In genomic region chr13:30466358-30466714, GRCh38 we compare ENCODE assay signal across 8 cellular contexts. TPM values are rescaled to one million over a fixed set of nuclear protein-coding genes. Genes with fewer than 3 reads are reported as not detected.
DNase-seq lines count a peak whose midpoint lies in the region; ATAC-seq, FAIRE-seq and TF ChIP-seq lines count a peak whose summit lies in the region.

No MANE protein-coding gene starts in this region.

- peak overlapping the region; percentile 98 for H3K27ac ChIP-seq in C4-2B

- POLR2A ChIA-PET in HEK293T (lab: Yijun Ruan, JAX) = interaction anchor here (1.0 to 3.5 kb wide), 3 partner anchors 65 to 159 kb away, joined by 3 to 10 read pairs (median 3); partner anchors contain the start of genes KATNAL1 and USPL1
- POLR2A ChIA-PET in WTC11 (lab: Charles Lee) = interaction anchor here (0.7 to 2.1 kb wide), 10 partner anchors 11 to 334 kb away, joined by 3 to 13 read pairs (median 3); partner anchors contain the start of gene UBE2L5

- H3K27me3 Mint-ChIP-seq in WTC11 (ENCODE audit: low read depth) = peaks cover 3% of the 10 kb centered on the region; the same call in 1 of the 2 replicates

- H3K4me3 Mint-ChIP-seq in WTC11 = peak overlapping the region; percentile 83

- CTCF ChIA-PET in HEK293T (lab: Yijun Ruan, JAX) (no interaction called here), WTC11 (lab: Charles Lee) (interaction anchor here (1.4 kb wide), 2 partner anchors 13 to 578 kb away, joined by 3 read pairs; no protein-coding TSS in a partner anchor)

- DNase-seq in HEK293T (ENCODE audit: extremely low spot score) (no peak), WTC11 (ENCODE audit: low spot score) (no peak), kidney epithelial cell (ENCODE audit: low read depth) (no peak), inferior parietal cortex (ENCODE audit: extremely low spot score) (no peak), activated gamma-delta T cell treated with Interleukin-2 at 50 U/mL for 16 hours (no peak), NCI-H1105 treated with DMSO at 0.1 percent for 48 hours (lab: John Stamatoyannopoulos, UW) (no peak), frontal cortex (ENCODE audit: low spot score in 2 of 2) (no peak)

- TF ChIP-seq CTCF in C4-2B (conservative IDR thresholded peaks at IDR 0.05) = no peak
- TF ChIP-seq CTCF in WTC11 (IDR thresholded peaks at IDR 0.05) = no peak
- no peak for TF ChIP-seq CTCF in kidney epithelial cell (IDR thresholded peaks at IDR 0.05; ENCODE audit: insufficient read depth, low read length, poor library complexity, severe bottlenecking)

- H3K36me3 ChIP-seq in kidney epithelial cell (ENCODE audit: control insufficient read depth, insufficient read depth, low read length) = no peaks in the 10 kb centered on the region

- no peak for FAIRE-seq in frontal cortex (lab: Jason Lieb, UNC)

- peak overlapping the region; percentile 61 for H3K4me3 ChIP-seq in kidney epithelial cell (ENCODE audit: low read depth, low read length)

- H3K4me1 Mint-ChIP-seq in WTC11 = peaks cover 17% of the 10 kb centered on the region

- no peaks in the 10 kb centered on the region for H3K27me3 ChIP-seq in kidney epithelial cell (ENCODE audit: control insufficient read depth, insufficient read depth, low read length)

- peaks cover 26% of the 10 kb centered on the region for H3K36me3 Mint-ChIP-seq in WTC11

- H3K9me3 Mint-ChIP-seq in WTC11 = no peaks in the 10 kb centered on the region

- H3K27ac Mint-ChIP-seq in WTC11 = peak overlapping the region; percentile 80

- peak; percentile 4 for ATAC-seq in WTC11

TF ChIP-seq in HEK293T, 16 proteins besides CTCF, POLR2A, EP300 and RAD21:
- no peak for TF ChIP-seq CTBP1 (IDR thresholded peaks at IDR 0.05; ENCODE audit: borderline replicate concordance)
- no peak for TF ChIP-seq TARDBP (IDR thresholded peaks at IDR 0.05)
- 0 out of 2 replicates have a peak, but pooled peaks have one; percentile 46 for TF ChIP-seq L3MBTL2 (conservative IDR thresholded peaks at IDR 0.05)
- TF ChIP-seq ELF4 (IDR thresholded peaks at IDR 0.05) = no peak
- no peak for TF ChIP-seq FOXM1 (IDR thresholded peaks at IDR 0.05; ENCODE audit: borderline replicate concordance)
- no peak for TF ChIP-seq PKNOX1 (IDR thresholded peaks at IDR 0.05)

TF ChIP-seq in WTC11, 78 proteins besides CTCF, POLR2A, EP300 and RAD21:
- TF ChIP-seq RELA (CRISPR knock-in tag; IDR thresholded peaks at IDR 0.05; ENCODE audit: borderline replicate concordance) (no peak), PRRX2 (CRISPR knock-in tag; IDR thresholded peaks at IDR 0.05) (no peak), ZNF423 (CRISPR knock-in tag; IDR thresholded peaks at IDR 0.05) (no peak), EMX1 (CRISPR knock-in tag; IDR thresholded peaks at IDR 0.05) (no peak), USF2 (CRISPR knock-in tag; IDR thresholded peaks at IDR 0.05) (no peak), TEAD4 (CRISPR knock-in tag; IDR thresholded peaks at IDR 0.05) (no peak), OVOL2 (CRISPR knock-in tag; IDR thresholded peaks at IDR 0.05; ENCODE audit: borderline replicate concordance) (no peak), AR (CRISPR knock-in tag; IDR thresholded peaks at IDR 0.05) (no peak), ATF1 (CRISPR knock-in tag; IDR thresholded peaks at IDR 0.05) (no peak), NFYB (CRISPR knock-in tag; conservative IDR thresholded peaks at IDR 0.05; ENCODE audit: low read depth) (no peak), E2F5 (CRISPR knock-in tag; IDR thresholded peaks at IDR 0.05) (no peak), MAX (CRISPR knock-in tag; IDR thresholded peaks at IDR 0.05) (no peak), SMAD4 (CRISPR knock-in tag; IDR thresholded peaks at IDR 0.05) (no peak), JAZF1 (CRISPR knock-in tag; IDR thresholded peaks at IDR 0.05) (no peak), TP53 (CRISPR knock-in tag; IDR thresholded peaks at IDR 0.05) (no peak), GTF2I (CRISPR knock-in tag; conservative IDR thresholded peaks at IDR 0.05) (no peak), ARID4B (CRISPR knock-in tag; IDR thresholded peaks at IDR 0.05; ENCODE audit: borderline replicate concordance) (no peak), CBFB (CRISPR knock-in tag; IDR thresholded peaks at IDR 0.05; ENCODE audit: low read depth) (no peak)
- TF ChIP-seq, protein P1, sequence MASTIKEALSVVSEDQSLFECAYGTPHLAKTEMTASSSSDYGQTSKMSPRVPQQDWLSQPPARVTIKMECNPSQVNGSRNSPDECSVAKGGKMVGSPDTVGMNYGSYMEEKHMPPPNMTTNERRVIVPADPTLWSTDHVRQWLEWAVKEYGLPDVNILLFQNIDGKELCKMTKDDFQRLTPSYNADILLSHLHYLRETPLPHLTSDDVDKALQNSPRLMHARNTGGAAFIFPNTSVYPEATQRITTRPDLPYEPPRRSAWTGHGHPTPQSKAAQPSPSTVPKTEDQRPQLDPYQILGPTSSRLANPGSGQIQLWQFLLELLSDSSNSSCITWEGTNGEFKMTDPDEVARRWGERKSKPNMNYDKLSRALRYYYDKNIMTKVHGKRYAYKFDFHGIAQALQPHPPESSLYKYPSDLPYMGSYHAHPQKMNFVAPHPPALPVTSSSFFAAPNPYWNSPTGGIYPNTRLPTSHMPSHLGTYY (CRISPR knock-in tag; IDR thresholded peaks at IDR 0.05) = no peak

RNA-seq across cellular contexts. Expression of gene HMGB1, which starts 0.6 kb away (rescaled TPM):
- total RNA-seq in WTC11 (2021) (611 to 640 TPM (median 616 TPM) in 3 replicates), kidney epithelial cell (346 and 448 TPM in 2 replicates), frontal cortex (199 TPM)

RNA-seq across cellular contexts. Expression of gene UBE2L5, which starts 44.0 kb away (rescaled TPM):
- total RNA-seq in WTC11 (2021) = 0.13 TPM in 1 of 3 replicates, not detected in the others
- not detected in 2 replicates for total RNA-seq in kidney epithelial cell
- total RNA-seq in frontal cortex = not detected
